Comparison of ENCODE assay signal across 8 cellular contexts in genomic region chr2:162372818-162373217, GRCh38.
"Had no signal": no experiment of that assay in that cellular context is flagged by ENCODE, and none has a peak within 500 bp of the region (broad histone marks: within the 10 kb centered on the region; RNA-seq: fewer than 3 reads in every experiment).

No MANE protein-coding gene starts in this region.

- H3K36me3 ChIP-seq: HAP-1 had no signal

- H3K27ac ChIP-seq: GM23248 had no signal

- H3K9me3 ChIP-seq: HAP-1 had no signal

- H3K4me1 ChIP-seq: HAP-1 had no signal

- H3K4me3 ChIP-seq: GM23248, GM23338, HAP-1 had no signal

- DNase-seq: GM23248, GOT3, H7, H9, HCEC 1CT, HFFc6 had no signal
